ENCODE assay signal across 8 cellular contexts in the genomic region with DNA sequence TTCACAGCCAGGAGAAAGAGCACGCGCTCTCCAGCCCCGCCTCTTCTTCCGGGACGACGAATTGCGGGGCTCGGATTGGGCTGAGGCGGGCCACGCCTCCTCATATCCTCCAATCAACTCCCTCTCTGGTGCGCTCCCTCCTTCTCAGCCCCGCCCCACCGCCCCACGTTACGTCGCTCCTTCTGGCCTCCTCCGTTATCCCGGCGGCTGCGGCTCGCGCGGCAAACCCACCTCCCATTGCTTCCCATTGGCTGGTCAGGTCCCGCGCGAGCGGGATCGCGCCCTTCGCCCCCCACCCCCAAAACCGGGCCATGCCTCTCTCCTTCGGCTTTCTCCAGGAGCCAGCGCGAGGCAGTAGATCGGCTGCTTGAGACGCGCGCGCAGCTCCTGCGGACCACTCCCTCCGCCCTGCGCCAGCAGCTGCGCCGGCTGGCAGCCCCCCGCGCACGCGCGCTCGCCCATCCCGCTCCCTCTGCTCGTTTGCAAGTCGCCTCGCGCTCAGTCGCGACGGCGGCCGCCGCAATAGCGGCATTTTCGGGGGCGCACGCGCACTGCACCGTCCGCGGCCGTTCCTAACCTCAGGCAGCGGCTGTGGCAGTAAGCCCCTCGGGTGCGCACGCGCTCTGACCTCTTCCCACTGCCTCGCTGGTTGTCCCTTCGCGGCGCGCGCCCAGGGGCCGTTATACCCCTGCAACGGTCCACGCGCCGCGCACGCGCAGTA. TPM values are rescaled to one million over a fixed set of nuclear protein-coding genes. Genes with fewer than 3 reads are reported as not detected.
DNase-seq lines count a peak whose midpoint lies in the region; ATAC-seq and TF ChIP-seq lines count a peak whose summit lies in the region.

No MANE protein-coding gene starts in this region.

- no peaks in the 10 kb centered on the region for H3K9me3 ChIP-seq in right lobe of liver

- intact Hi-C loops in right lobe of liver (cut with DNase I), result loop anchor here in 1 of 2 donors (5.0 kb wide), 1 partner anchor 132 kb away; no protein-coding TSS in a partner anchor

- H3K27me3 ChIP-seq in right lobe of liver, result no peaks in the 10 kb centered on the region

- DNase-seq in C1 segment of cervical spinal cord (lab: John Stamatoyannopoulos, UW) (peak; percentile 70 to 98 (median 95)), NCI-H748 treated with DMSO at 0.1 percent for 48 hours (lab: John Stamatoyannopoulos, UW) (peak; percentile 98), dermis blood vessel endothelial cell (peak; percentile 99), right lobe of liver (peak; percentile 98 to 99 (median 98))
- DNase-seq in activated CD4-positive, alpha-beta T cell treated with anti-CD3 and anti-CD28 coated beads, Interleukin-2, amount 50 U/mL, for 4 hours, result peak; percentile 93
- peak; percentile 92 to 93 for DNase-seq in stimulated activated CD4-positive, alpha-beta T cell treated with anti-CD3 and anti-CD28 coated beads, Interleukin-4, amount 100 ng/mL, for 4 hours

- peak overlapping the region; percentile 95 to 99 (median 98) for H3K27ac ChIP-seq in right lobe of liver

- no CpG with 5 or more reads among the region's 89 CpGs for WGBS in right lobe of liver (ENCODE audit: insufficient coverage, low coverage, low lambda C conversion rate, missing lambda C conversion rate)

- H3K36me3 ChIP-seq in right lobe of liver, result no peaks in the 10 kb centered on the region

- peak overlapping the region; percentile 69 to 95 (median 85) for H3K4me3 ChIP-seq in right lobe of liver

- peak in 1 of 4 donors; percentile 6 for TF ChIP-seq CTCF in right lobe of liver (IDR thresholded peaks at IDR 0.05)

- peak; percentile 91 for TF ChIP-seq POLR2A in right lobe of liver (IDR thresholded peaks at IDR 0.05)

- peaks cover 0 to 39% (median 18%) of the 10 kb centered on the region in 4 donors for H3K4me1 ChIP-seq in right lobe of liver

- ATAC-seq in GM19397 (IDR thresholded peaks at IDR 0.05; ENCODE audit: unreplicated experiment) (peak; percentile 65), HG03565 (IDR thresholded peaks at IDR 0.05; ENCODE audit: unreplicated experiment) (peak; percentile 55), right lobe of liver (peak; percentile 75 to 85 (median 78))

RNA-seq across cellular contexts. Expression of gene ARHGAP35, which starts 0.5 kb away (rescaled TPM):
- total RNA-seq in dermis blood vessel endothelial cell (25.9 and 44.5 TPM in 2 replicates), right lobe of liver (10 to 100 TPM; 33.5 to 54.4 (median 47.8) TPM)

RNA-seq across cellular contexts. Expression of gene AP2S1, which starts 9.6 kb away (rescaled TPM):
- total RNA-seq in dermis blood vessel endothelial cell (118 and 218 TPM in 2 replicates), right lobe of liver (10 to 100 TPM; 67.2 to 82.6 (median 73.6) TPM)

Comparison
In these comparisons a context has a peak if more than half of its experiments do, and no peak if none do; other contexts are left out.
1. Peak in every context shown above with its lines: DNase-seq, ATAC-seq, H3K4me3 ChIP-seq and H3K27ac ChIP-seq.